11 cellular contexts compared by ENCODE assay signal in the genomic region with DNA sequence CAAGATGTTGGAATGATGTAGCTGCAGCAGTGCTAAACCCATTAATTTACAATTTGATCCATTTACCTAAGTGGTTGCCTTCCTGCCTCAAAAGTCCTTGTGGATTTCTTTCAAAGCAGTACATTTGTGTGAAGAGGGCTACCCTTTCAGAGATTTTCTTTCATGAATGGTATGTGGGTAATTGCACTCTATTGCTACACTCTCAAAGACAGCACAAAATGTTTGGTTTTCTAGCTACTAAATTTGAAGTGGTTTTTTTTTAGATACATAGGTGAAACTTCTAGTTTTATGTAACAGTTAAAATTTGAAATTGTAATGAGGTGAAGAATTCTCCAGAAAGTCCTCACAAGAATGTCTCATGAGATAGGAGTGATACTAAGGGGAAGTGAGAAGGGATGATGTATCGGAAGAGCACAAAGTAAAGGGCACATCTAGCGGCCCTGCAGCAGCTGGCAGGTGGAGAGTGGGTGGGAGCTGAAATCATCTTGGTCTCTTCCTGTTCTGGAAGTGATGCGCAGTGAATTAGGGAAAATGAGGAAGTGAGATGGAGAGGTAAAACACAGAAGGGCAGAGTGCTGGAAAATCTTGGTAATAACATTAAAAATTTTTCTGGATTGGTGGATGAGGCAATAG.
DNase-seq lines count a peak whose midpoint lies in the region; ATAC-seq and TF ChIP-seq lines count a peak whose summit lies in the region.
"Had no signal": no experiment of that assay in that cellular context is flagged by ENCODE, and none has a peak within 500 bp of the region (broad histone marks: within the 10 kb centered on the region; RNA-seq: fewer than 3 reads in every experiment).

No MANE protein-coding gene starts in this region.

- TF ChIP-seq CTCF in GM12865 (IDR thresholded peaks at IDR 0.05; ENCODE audit: insufficient read depth, low read depth, low read length, missing control alignments): no peak

- DNase-seq in GM12865 (ENCODE audit: low read depth) (peak; percentile 45), GOT3 (lab: John Stamatoyannopoulos, UW) (no peak), medulla oblongata (ENCODE audit: extremely low spot score) (no peak), SW480 (ENCODE audit: low spot score) (no peak)
- DNase-seq: kidney glomerular epithelial cell, ovary, T-helper 17 cell had no signal

- peak; percentile 96 for ATAC-seq in GM19395 (IDR thresholded peaks at IDR 0.05; ENCODE audit: unreplicated experiment)
- peak; percentile 82 for ATAC-seq in HG02840 (IDR thresholded peaks at IDR 0.05; ENCODE audit: low FRiP score, unreplicated experiment)
- ATAC-seq in HG03575 (IDR thresholded peaks at IDR 0.05; ENCODE audit: extremely low read depth, insufficient number of reproducible peaks, low FRiP score, unreplicated experiment): peak; percentile 90
- ATAC-seq in GM18861 (IDR thresholded peaks at IDR 0.05; ENCODE audit: unreplicated experiment): no peak
- ATAC-seq: T-helper 17 cell had no signal

- no peak overlapping the region for H3K4me3 ChIP-seq in GM12865 (ENCODE audit: low read depth, low read length)
- H3K4me3 ChIP-seq: ovary had no signal
